In the genomic region with DNA sequence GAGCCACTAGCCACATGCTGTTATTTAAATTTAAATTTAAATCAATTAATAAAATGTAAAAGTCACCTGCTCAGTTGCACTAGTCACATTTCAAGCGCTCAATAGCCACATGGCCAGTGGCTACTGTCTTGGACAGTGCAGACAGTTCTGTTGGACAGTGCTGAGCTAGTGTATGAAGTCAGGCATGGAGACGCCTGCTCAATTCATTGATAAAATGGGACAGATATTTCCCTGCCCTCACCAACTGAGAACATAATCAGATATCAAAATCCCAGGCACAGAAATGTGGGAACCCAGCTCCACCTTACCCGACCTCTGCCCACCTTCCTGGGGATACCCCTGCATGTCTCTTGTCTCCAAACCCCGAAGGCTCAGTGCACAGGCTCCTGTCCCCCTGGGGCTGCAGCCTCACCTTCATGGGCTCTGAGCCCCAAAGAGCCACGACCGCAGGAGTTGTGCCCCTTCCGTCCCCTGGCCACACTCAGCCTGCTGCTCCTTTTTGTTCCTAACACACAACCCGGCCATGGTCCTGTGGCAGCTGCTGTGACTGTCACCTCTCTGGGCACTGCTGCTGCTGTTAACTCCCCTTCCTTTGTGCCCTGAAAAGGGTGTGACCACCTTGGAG, we compare ENCODE assay signal across 2 cellular contexts.
TF ChIP-seq lines count a peak whose summit lies in the region.

No MANE protein-coding gene starts in this region.

TF ChIP-seq in GM23338, 12 proteins besides CTCF, POLR2A, EP300 and RAD21 (continued from another document and continues in another):
- TF ChIP-seq, protein P1, sequence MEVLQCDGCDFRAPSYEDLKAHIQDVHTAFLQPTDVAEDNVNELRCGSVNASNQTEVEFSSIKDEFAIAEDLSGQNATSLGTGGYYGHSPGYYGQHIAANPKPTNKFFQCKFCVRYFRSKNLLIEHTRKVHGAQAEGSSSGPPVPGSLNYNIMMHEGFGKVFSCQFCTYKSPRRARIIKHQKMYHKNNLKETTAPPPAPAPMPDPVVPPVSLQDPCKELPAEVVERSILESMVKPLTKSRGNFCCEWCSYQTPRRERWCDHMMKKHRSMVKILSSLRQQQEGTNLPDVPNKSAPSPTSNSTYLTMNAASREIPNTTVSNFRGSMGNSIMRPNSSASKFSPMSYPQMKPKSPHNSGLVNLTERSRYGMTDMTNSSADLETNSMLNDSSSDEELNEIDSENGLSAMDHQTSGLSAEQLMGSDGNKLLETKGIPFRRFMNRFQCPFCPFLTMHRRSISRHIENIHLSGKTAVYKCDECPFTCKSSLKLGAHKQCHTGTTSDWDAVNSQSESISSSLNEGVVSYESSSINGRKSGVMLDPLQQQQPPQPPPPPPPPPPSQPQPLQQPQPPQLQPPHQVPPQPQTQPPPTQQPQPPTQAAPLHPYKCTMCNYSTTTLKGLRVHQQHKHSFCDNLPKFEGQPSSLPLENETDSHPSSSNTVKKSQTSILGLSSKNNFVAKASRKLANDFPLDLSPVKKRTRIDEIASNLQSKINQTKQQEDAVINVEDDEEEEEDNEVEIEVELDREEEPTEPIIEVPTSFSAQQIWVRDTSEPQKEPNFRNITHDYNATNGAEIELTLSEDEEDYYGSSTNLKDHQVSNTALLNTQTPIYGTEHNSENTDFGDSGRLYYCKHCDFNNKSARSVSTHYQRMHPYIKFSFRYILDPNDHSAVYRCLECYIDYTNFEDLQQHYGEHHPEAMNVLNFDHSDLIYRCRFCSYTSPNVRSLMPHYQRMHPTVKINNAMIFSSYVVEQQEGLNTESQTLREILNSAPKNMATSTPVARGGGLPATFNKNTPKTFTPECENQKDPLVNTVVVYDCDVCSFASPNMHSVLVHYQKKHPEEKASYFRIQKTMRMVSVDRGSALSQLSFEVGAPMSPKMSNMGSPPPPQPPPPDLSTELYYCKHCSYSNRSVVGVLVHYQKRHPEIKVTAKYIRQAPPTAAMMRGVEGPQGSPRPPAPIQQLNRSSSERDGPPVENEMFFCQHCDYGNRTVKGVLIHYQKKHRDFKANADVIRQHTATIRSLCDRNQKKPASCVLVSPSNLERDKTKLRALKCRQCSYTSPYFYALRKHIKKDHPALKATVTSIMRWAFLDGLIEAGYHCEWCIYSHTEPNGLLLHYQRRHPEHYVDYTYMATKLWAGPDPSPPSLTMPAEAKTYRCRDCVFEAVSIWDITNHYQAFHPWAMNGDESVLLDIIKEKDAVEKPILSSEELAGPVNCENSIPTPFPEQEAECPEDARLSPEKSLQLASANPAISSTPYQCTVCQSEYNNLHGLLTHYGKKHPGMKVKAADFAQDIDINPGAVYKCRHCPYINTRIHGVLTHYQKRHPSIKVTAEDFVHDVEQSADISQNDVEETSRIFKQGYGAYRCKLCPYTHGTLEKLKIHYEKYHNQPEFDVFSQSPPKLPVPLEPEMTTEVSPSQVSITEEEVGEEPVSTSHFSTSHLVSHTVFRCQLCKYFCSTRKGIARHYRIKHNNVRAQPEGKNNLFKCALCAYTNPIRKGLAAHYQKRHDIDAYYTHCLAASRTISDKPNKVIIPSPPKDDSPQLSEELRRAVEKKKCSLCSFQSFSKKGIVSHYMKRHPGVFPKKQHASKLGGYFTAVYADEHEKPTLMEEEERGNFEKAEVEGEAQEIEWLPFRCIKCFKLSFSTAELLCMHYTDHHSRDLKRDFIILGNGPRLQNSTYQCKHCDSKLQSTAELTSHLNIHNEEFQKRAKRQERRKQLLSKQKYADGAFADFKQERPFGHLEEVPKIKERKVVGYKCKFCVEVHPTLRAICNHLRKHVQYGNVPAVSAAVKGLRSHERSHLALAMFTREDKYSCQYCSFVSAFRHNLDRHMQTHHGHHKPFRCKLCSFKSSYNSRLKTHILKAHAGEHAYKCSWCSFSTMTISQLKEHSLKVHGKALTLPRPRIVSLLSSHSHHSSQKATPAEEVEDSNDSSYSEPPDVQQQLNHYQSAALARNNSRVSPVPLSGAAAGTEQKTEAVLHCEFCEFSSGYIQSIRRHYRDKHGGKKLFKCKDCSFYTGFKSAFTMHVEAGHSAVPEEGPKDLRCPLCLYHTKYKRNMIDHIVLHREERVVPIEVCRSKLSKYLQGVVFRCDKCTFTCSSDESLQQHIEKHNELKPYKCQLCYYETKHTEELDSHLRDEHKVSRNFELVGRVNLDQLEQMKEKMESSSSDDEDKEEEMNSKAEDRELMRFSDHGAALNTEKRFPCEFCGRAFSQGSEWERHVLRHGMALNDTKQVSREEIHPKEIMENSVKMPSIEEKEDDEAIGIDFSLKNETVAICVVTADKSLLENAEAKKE (CRISPR knock-in tag; IDR thresholded peaks at IDR 0.05): no peak
- TF ChIP-seq CREB1 (CRISPR knock-in tag; IDR thresholded peaks at IDR 0.05; ENCODE audit: low read depth): no peak
- no peak for TF ChIP-seq ZNF114 (CRISPR knock-in tag; IDR thresholded peaks at IDR 0.05)
- no peak for TF ChIP-seq STAT1 (IDR thresholded peaks at IDR 0.05; ENCODE audit: unreplicated experiment)
- no peak for TF ChIP-seq REST (IDR thresholded peaks at IDR 0.05; ENCODE audit: unreplicated experiment)
- TF ChIP-seq, protein P2, sequence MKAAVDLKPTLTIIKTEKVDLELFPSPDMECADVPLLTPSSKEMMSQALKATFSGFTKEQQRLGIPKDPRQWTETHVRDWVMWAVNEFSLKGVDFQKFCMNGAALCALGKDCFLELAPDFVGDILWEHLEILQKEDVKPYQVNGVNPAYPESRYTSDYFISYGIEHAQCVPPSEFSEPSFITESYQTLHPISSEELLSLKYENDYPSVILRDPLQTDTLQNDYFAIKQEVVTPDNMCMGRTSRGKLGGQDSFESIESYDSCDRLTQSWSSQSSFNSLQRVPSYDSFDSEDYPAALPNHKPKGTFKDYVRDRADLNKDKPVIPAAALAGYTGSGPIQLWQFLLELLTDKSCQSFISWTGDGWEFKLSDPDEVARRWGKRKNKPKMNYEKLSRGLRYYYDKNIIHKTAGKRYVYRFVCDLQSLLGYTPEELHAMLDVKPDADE (IDR thresholded peaks at IDR 0.05): no peak
- TF ChIP-seq EZH2 (IDR thresholded peaks at IDR 0.05; ENCODE audit: low read depth, unreplicated experiment): no peak
- TF ChIP-seq ZNF331 (CRISPR knock-in tag; IDR thresholded peaks at IDR 0.05; ENCODE audit: low read depth): no peak
- no peak for TF ChIP-seq EZH2phosphoT487 (IDR thresholded peaks at IDR 0.05; ENCODE audit: unreplicated experiment)

TF ChIP-seq in K562, 482 proteins besides CTCF, POLR2A, EP300 and RAD21 (continued from another document):
- TF ChIP-seq, protein P3, sequence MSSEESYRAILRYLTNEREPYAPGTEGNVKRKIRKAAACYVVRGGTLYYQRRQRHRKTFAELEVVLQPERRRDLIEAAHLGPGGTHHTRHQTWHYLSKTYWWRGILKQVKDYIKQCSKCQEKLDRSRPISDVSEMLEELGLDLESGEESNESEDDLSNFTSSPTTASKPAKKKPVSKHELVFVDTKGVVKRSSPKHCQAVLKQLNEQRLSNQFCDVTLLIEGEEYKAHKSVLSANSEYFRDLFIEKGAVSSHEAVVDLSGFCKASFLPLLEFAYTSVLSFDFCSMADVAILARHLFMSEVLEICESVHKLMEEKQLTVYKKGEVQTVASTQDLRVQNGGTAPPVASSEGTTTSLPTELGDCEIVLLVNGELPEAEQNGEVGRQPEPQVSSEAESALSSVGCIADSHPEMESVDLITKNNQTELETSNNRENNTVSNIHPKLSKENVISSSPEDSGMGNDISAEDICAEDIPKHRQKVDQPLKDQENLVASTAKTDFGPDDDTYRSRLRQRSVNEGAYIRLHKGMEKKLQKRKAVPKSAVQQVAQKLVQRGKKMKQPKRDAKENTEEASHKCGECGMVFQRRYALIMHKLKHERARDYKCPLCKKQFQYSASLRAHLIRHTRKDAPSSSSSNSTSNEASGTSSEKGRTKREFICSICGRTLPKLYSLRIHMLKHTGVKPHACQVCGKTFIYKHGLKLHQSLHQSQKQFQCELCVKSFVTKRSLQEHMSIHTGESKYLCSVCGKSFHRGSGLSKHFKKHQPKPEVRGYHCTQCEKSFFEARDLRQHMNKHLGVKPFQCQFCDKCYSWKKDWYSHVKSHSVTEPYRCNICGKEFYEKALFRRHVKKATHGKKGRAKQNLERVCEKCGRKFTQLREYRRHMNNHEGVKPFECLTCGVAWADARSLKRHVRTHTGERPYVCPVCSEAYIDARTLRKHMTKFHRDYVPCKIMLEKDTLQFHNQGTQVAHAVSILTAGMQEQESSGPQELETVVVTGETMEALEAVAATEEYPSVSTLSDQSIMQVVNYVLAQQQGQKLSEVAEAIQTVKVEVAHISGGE (CRISPR knock-in tag; IDR thresholded peaks at IDR 0.05): no peak
- TF ChIP-seq RBFOX2 (IDR thresholded peaks at IDR 0.05; ENCODE audit: low read depth, low read length): no peak
- no peak for TF ChIP-seq EHMT2 (IDR thresholded peaks at IDR 0.05)
- no peak for TF ChIP-seq PREB (CRISPR knock-in tag; IDR thresholded peaks at IDR 0.05)
- TF ChIP-seq, protein P4, sequence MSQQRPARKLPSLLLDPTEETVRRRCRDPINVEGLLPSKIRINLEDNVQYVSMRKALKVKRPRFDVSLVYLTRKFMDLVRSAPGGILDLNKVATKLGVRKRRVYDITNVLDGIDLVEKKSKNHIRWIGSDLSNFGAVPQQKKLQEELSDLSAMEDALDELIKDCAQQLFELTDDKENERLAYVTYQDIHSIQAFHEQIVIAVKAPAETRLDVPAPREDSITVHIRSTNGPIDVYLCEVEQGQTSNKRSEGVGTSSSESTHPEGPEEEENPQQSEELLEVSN (IDR thresholded peaks at IDR 0.05; ENCODE audit: borderline replicate concordance in 1 of 2, extremely low read depth in 1 of 2, insufficient read depth in 1 of 2, insufficient read length in 1 of 2, low read depth in 1 of 2, low read length in 1 of 2, poor library complexity in 1 of 2, severe bottlenecking in 1 of 2): no peak
- no peak for TF ChIP-seq AFF4 (CRISPR knock-in tag; IDR thresholded peaks at IDR 0.05)
- no peak for TF ChIP-seq SMARCA5 (IDR thresholded peaks at IDR 0.05)
- TF ChIP-seq, protein P5, sequence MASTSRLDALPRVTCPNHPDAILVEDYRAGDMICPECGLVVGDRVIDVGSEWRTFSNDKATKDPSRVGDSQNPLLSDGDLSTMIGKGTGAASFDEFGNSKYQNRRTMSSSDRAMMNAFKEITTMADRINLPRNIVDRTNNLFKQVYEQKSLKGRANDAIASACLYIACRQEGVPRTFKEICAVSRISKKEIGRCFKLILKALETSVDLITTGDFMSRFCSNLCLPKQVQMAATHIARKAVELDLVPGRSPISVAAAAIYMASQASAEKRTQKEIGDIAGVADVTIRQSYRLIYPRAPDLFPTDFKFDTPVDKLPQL (IDR thresholded peaks at IDR 0.05; ENCODE audit: extremely low read depth, insufficient read length): no peak
- TF ChIP-seq SMAD2 (IDR thresholded peaks at IDR 0.05; ENCODE audit: low read depth, low read length): no peak
- no peak for TF ChIP-seq PHB2 (IDR thresholded peaks at IDR 0.05; ENCODE audit: low read depth)
- no peak for TF ChIP-seq ZNF717 (CRISPR knock-in tag; IDR thresholded peaks at IDR 0.05)
- TF ChIP-seq RERE (CRISPR knock-in tag; IDR thresholded peaks at IDR 0.05; ENCODE audit: borderline replicate concordance): no peak
